14 cellular contexts compared by ENCODE assay signal in the genomic region with DNA sequence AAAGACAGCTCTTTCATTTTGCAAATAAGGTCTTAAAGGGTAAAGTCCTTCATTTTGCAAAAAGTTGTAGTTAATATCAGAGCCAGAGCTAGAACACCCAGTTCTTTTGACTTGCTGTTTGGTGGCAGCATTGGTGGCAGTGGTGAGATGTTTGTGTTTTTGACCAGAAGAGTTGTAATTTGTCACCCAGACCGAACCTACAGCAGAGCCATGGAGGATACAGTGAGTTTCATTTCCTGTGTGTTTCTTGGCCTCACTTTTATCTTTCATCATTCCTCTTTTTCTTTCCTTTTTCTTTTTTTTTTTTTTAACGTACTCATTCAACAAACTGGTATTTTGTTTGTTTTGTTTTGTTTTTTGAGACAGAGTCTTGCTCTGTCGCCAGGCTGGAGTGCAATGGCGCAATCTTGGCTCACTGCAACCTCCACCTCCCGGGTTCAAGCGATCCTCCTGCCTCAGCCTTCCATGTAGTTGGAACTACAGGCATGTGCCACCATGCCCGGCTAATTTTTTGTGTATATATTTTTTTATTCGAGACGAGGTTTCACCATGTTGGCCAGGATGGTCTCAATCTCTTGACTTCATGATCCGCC.
DNase-seq lines count a peak whose midpoint lies in the region; ATAC-seq lines count a peak whose summit lies in the region.
"Had no signal": no experiment of that assay in that cellular context is flagged by ENCODE, and none has a peak within 500 bp of the region (broad histone marks: within the 10 kb centered on the region; RNA-seq: fewer than 3 reads in every experiment).

No MANE protein-coding gene starts in this region.

- H3K36me3 ChIP-seq in mesenchymal stem cell (ENCODE audit: control insufficient read depth in 1 of 2, insufficient read depth in 2 of 2, low read depth in 1 of 2, low read length in 2 of 2) = peaks cover 14 to 33% of the 10 kb centered on the region in 2 experiments

- H3K4me2 ChIP-seq in mesenchymal stem cell (ENCODE audit: low read length, poor library complexity, severe bottlenecking) = no peak overlapping the region

- DNase-seq in stimulated activated naive CD8-positive, alpha-beta T cell treated with anti-CD3 and anti-CD28 coated beads, Interleukin-15, Interleukin-2, amounts not matched to agents 100 U/mL and 50 U/mL, for 24 hours = no peak
- no peak for DNase-seq in activated naive CD8-positive, alpha-beta T cell treated with anti-CD3 and anti-CD28 coated beads, Interleukin-2, amount 50 U/mL, for 24 hours
- DNase-seq in mesenchymal stem cell (peak; percentile 26), DMS 273 treated with DMSO at 0.1 percent for 48 hours (lab: John Stamatoyannopoulos, UW) (no peak), AML-193 (lab: John Stamatoyannopoulos, UW) (no peak), nucleus accumbens (lab: John Stamatoyannopoulos, UW) (no peak)
- DNase-seq: DMS153; effector memory CD4-positive, alpha-beta T cell; NCI-H1092; NCI-H345; OCI-M1; transverse colon had no signal

- H3K9me3 ChIP-seq in mesenchymal stem cell (ENCODE audit: control insufficient read depth, low read length) = no peaks in the 10 kb centered on the region
- H3K9me3 ChIP-seq: transverse colon had no signal

- WGBS in mesenchymal stem cell = 96% methylated on average over 8 of the region's 10 CpGs

- ATAC-seq in stimulated activated naive CD8-positive, alpha-beta T cell treated with anti-CD3 and anti-CD28 coated beads, Interleukin-15, Interleukin-2, amounts not matched to agents 100 U/mL and 50 U/mL, for 24 hours = no peak
- ATAC-seq in activated naive CD8-positive, alpha-beta T cell treated with anti-CD3 and anti-CD28 coated beads, Interleukin-2, amount 50 U/mL, for 24 hours = no peak
- no peak for ATAC-seq in GM18907 (IDR thresholded peaks at IDR 0.05; ENCODE audit: unreplicated experiment)

- H3K9ac ChIP-seq in mesenchymal stem cell (ENCODE audit: low read length) = no peak overlapping the region

- no peak overlapping the region for H2BK15ac ChIP-seq in mesenchymal stem cell (ENCODE audit: low read depth, poor library complexity, severe bottlenecking)

- H2BK5ac ChIP-seq in mesenchymal stem cell (ENCODE audit: low read depth, low read length, poor library complexity, severe bottlenecking) = no peak overlapping the region

- no peaks in the 10 kb centered on the region for H3K9me3 Mint-ChIP-seq in stimulated activated naive CD8-positive, alpha-beta T cell treated with anti-CD3 and anti-CD28 coated beads, Interleukin-15, Interleukin-2, amounts not matched to agents 100 ng/mL and 50 ng/mL, for 24 hours
- H3K9me3 Mint-ChIP-seq in activated naive CD8-positive, alpha-beta T cell treated with anti-CD3 and anti-CD28 coated beads, Interleukin-2, amount 50 U/mL, for 24 hours = no peaks in the 10 kb centered on the region

- peak overlapping the region; percentile 46 for H3K27ac Mint-ChIP-seq in stimulated activated naive CD8-positive, alpha-beta T cell treated with anti-CD3 and anti-CD28 coated beads, Interleukin-15, Interleukin-2, amounts not matched to agents 100 ng/mL and 50 ng/mL, for 24 hours
- peak overlapping the region; percentile 55 for H3K27ac Mint-ChIP-seq in activated naive CD8-positive, alpha-beta T cell treated with anti-CD3 and anti-CD28 coated beads, Interleukin-2, amount 50 U/mL, for 24 hours

- H3K4me3 ChIP-seq in mesenchymal stem cell (ENCODE audit: insufficient read depth in 1 of 2, low read depth in 1 of 2, low read length in 2 of 2) = no peak overlapping the region
- H3K4me3 ChIP-seq: transverse colon had no signal

- no peak overlapping the region for H3K4me3 Mint-ChIP-seq in stimulated activated naive CD8-positive, alpha-beta T cell treated with anti-CD3 and anti-CD28 coated beads, Interleukin-15, Interleukin-2, amounts not matched to agents 100 ng/mL and 50 ng/mL, for 24 hours
- no peak overlapping the region for H3K4me3 Mint-ChIP-seq in activated naive CD8-positive, alpha-beta T cell treated with anti-CD3 and anti-CD28 coated beads, Interleukin-2, amount 50 U/mL, for 24 hours

- H3K18ac ChIP-seq in mesenchymal stem cell (ENCODE audit: low read depth in 1 of 2, low read length in 2 of 2) = no peak overlapping the region

- H2AFZ ChIP-seq in mesenchymal stem cell (ENCODE audit: low read depth, low read length) = no peak overlapping the region

- peaks cover 2% of the 10 kb centered on the region for H3K4me1 ChIP-seq in mesenchymal stem cell (ENCODE audit: control insufficient read depth, insufficient read depth, low read depth, low read length)

- H3K4me1 Mint-ChIP-seq in stimulated activated naive CD8-positive, alpha-beta T cell treated with anti-CD3 and anti-CD28 coated beads, Interleukin-15, Interleukin-2, amounts not matched to agents 100 ng/mL and 50 ng/mL, for 24 hours (ENCODE audit: low read depth) = peaks cover 80% of the 10 kb centered on the region
- peaks cover 78% of the 10 kb centered on the region for H3K4me1 Mint-ChIP-seq in activated naive CD8-positive, alpha-beta T cell treated with anti-CD3 and anti-CD28 coated beads, Interleukin-2, amount 50 U/mL, for 24 hours

- H3K36me3 Mint-ChIP-seq in stimulated activated naive CD8-positive, alpha-beta T cell treated with anti-CD3 and anti-CD28 coated beads, Interleukin-15, Interleukin-2, amounts not matched to agents 100 ng/mL and 50 ng/mL, for 24 hours (ENCODE audit: low read depth) = peaks cover 66% of the 10 kb centered on the region
- H3K36me3 Mint-ChIP-seq in activated naive CD8-positive, alpha-beta T cell treated with anti-CD3 and anti-CD28 coated beads, Interleukin-2, amount 50 U/mL, for 24 hours (ENCODE audit: low read depth) = peaks cover 40% of the 10 kb centered on the region

- H3K27me3 Mint-ChIP-seq in stimulated activated naive CD8-positive, alpha-beta T cell treated with anti-CD3 and anti-CD28 coated beads, Interleukin-15, Interleukin-2, amounts not matched to agents 100 ng/mL and 50 ng/mL, for 24 hours = no peaks in the 10 kb centered on the region
- H3K27me3 Mint-ChIP-seq in activated naive CD8-positive, alpha-beta T cell treated with anti-CD3 and anti-CD28 coated beads, Interleukin-2, amount 50 U/mL, for 24 hours = no peaks in the 10 kb centered on the region

- no peak overlapping the region for H4K8ac ChIP-seq in mesenchymal stem cell (ENCODE audit: low read length)

- no peak overlapping the region for H3K14ac ChIP-seq in mesenchymal stem cell (ENCODE audit: low read length in 2 of 2)

- H3K79me1 ChIP-seq in mesenchymal stem cell (replicated peaks; ENCODE audit: low read length, poor library complexity, severe bottlenecking) = peaks cover 48% of the 10 kb centered on the region

- H2BK120ac ChIP-seq in mesenchymal stem cell (ENCODE audit: low read depth, low read length) = no peak overlapping the region

- H2AK5ac ChIP-seq in mesenchymal stem cell (ENCODE audit: low read length, severe bottlenecking) = no peak overlapping the region

- no peak overlapping the region for H3K27ac ChIP-seq in mesenchymal stem cell (ENCODE audit: low read length, poor library complexity, severe bottlenecking)

- H4K91ac ChIP-seq in mesenchymal stem cell (ENCODE audit: low read length) = no peak overlapping the region

- H3K23ac ChIP-seq in mesenchymal stem cell (ENCODE audit: low read length in 2 of 2) = no peak overlapping the region

- H3K27me3 ChIP-seq in mesenchymal stem cell (ENCODE audit: control insufficient read depth in 1 of 2, insufficient read depth in 1 of 2, low read length in 2 of 2) = no peaks in the 10 kb centered on the region
- H3K27me3 ChIP-seq: transverse colon had no signal

- no peak overlapping the region for H2BK12ac ChIP-seq in mesenchymal stem cell (ENCODE audit: low read length in 2 of 2)

- no peak overlapping the region for H3K4ac ChIP-seq in mesenchymal stem cell (ENCODE audit: low read depth in 1 of 2, low read length in 2 of 2)
